ENCODE assay signal across 25 cellular contexts in genomic region chr2:222300725-222301295, GRCh38. TPM values are rescaled to one million over a fixed set of nuclear protein-coding genes. Genes with fewer than 3 reads are reported as not detected.
DNase-seq lines count a peak whose midpoint lies in the region; ATAC-seq and TF ChIP-seq lines count a peak whose summit lies in the region.
"Had no signal": no experiment of that assay in that cellular context is flagged by ENCODE, and none has a peak within 500 bp of the region (broad histone marks: within the 10 kb centered on the region; RNA-seq: fewer than 3 reads in every experiment).

No MANE protein-coding gene starts in this region.

- H3K4me3 ChIP-seq in GM23338 (peak overlapping the region; percentile 34; the same call in 1 of the 2 replicates), PC-9 (no peak overlapping the region), endodermal cell (ENCODE audit: low read length) (no peak overlapping the region), aorta (ENCODE audit: low read length in 2 of 2) (no peak overlapping the region), psoas muscle (no peak overlapping the region)
- H3K4me3 ChIP-seq: cardiac muscle cell, heart left ventricle, transverse colon had no signal

- peak overlapping the region; percentile 78; the same call in 1 of the 2 replicates for H3K4me2 ChIP-seq in GM23338
- no peak overlapping the region for H3K4me2 ChIP-seq in PC-9

- H3K9me3 Mint-ChIP-seq in GM23338 (peaks cover 5% of the 10 kb centered on the region; the same call in 2 of the 3 replicates), endodermal cell (peaks cover 3% of the 10 kb centered on the region), neural crest cell (no peaks in the 10 kb centered on the region)
- no peaks in the 10 kb centered on the region for H3K9me3 Mint-ChIP-seq in activated CD4-positive, alpha-beta T cell treated with anti-CD3 and anti-CD28 coated beads for 36 hours (ENCODE audit: low read depth)

- H3K36me3 Mint-ChIP-seq in GM23338 (ENCODE audit: low read depth), result no peaks in the 10 kb centered on the region; the same call in 2 of the 3 replicates
- H3K36me3 Mint-ChIP-seq in endodermal cell (ENCODE audit: low read depth), result no peaks in the 10 kb centered on the region
- peaks cover 13% of the 10 kb centered on the region for H3K36me3 Mint-ChIP-seq in neural crest cell (ENCODE audit: low read depth)
- peaks cover 4% of the 10 kb centered on the region for H3K36me3 Mint-ChIP-seq in activated CD4-positive, alpha-beta T cell treated with anti-CD3 and anti-CD28 coated beads for 36 hours (ENCODE audit: low read depth)
- H3K36me3 Mint-ChIP-seq: T-cell had no signal

- intact Hi-C loops in PC-9 (cut with micrococcal nuclease; ENCODE audit: unreplicated experiment), result no loop called here
- intact Hi-C loops in aorta (cut with DNase I), result no loop called here
- intact Hi-C loops in psoas muscle (cut with DNase I), result loop anchor here in 1 of 2 donors (5.0 kb wide), 1 partner anchor 239 kb away; no protein-coding TSS in a partner anchor
- intact Hi-C loops in activated CD4-positive, alpha-beta T cell treated with anti-CD3 and anti-CD28 coated beads for 36 hours (cut with DNase I, micrococcal nuclease), result loop anchor here in 1 of 2 experiments (5.0 kb wide), 1 partner anchor 244 kb away; no protein-coding TSS in a partner anchor

- H3K27ac Mint-ChIP-seq in GM23338 (no peak overlapping the region), endodermal cell (no peak overlapping the region), neural crest cell (ENCODE audit: unreplicated experiment) (no peak overlapping the region)
- H3K27ac Mint-ChIP-seq in activated CD4-positive, alpha-beta T cell treated with anti-CD3 and anti-CD28 coated beads for 36 hours, result no peak overlapping the region
- H3K27ac Mint-ChIP-seq: activated T-helper 2 cell treated with anti-CD3 and anti-CD28 coated beads, Interferon-gamma antibody, Interleukin-2, Interleukin-4, amounts not matched to agents 10 μg/mL and 5 μg/mL and 100 μg/mL, durations not matched to agents 14 hours and 24 hours and 36 hours; stimulated activated naive CD8-positive, alpha-beta T cell treated with anti-CD3 and anti-CD28 coated beads, Interleukin-15, amount 100 ng/mL, for 72 hours; T-cell had no signal

- no peaks in the 10 kb centered on the region for H3K9me3 ChIP-seq in PC-9 (ENCODE audit: insufficient read depth, low read depth)
- no peaks in the 10 kb centered on the region for H3K9me3 ChIP-seq in endodermal cell (ENCODE audit: control insufficient read depth, low read length)
- peaks cover 2% of the 10 kb centered on the region for H3K9me3 ChIP-seq in aorta (ENCODE audit: control insufficient read depth, low read length)
- H3K9me3 ChIP-seq in psoas muscle, result no peaks in the 10 kb centered on the region
- H3K9me3 ChIP-seq: heart left ventricle, transverse colon had no signal

- DNase-seq in GM23338 (ENCODE audit: low spot score) (peak; percentile 69), PC-9 (no peak), endodermal cell (peak; percentile 79), neural crest cell (ENCODE audit: low read depth, low spot score) (peak; percentile 36), aorta (no peak), psoas muscle (no peak), RWPE1 (ENCODE audit: low spot score) (no peak)
- DNase-seq in activated CD4-positive, alpha-beta T cell treated with anti-CD3 and anti-CD28 coated beads for 36 hours, result no peak
- DNase-seq: activated CD4-positive, alpha-beta T cell treated with anti-CD3 and anti-CD28 coated beads, Interleukin-2, amount 50 U/mL, for 1 hour; CD8-positive, alpha-beta memory T cell; dermis blood vessel endothelial cell; heart left ventricle; left ventricle myocardium superior; NCI-H1048; NCI-H1930; SHP77 treated with DMSO at 0.1 percent for 48 hours; stimulated activated CD4-positive, alpha-beta T cell treated with anti-CD3 and anti-CD28 coated beads, Interleukin-4, amount 100 ng/mL, for 4 hours; stimulated activated naive CD8-positive, alpha-beta T cell treated with anti-CD3 and anti-CD28 coated beads, Interleukin-15, amount 100 ng/mL, for 72 hours; T-cell; transverse colon had no signal

- H3F3A ChIP-seq in GM23338 (replicated peaks; ENCODE audit: low read depth) (peaks cover 49% of the 10 kb centered on the region), PC-9 (ENCODE audit: insufficient read depth, low read depth) (no peaks in the 10 kb centered on the region)

- peak overlapping the region; percentile 30; the same call in 2 of the 3 replicates for H3K4me3 Mint-ChIP-seq in GM23338
- H3K4me3 Mint-ChIP-seq in endodermal cell, result peak overlapping the region; percentile 14
- H3K4me3 Mint-ChIP-seq in neural crest cell, result peak overlapping the region; percentile 87
- H3K4me3 Mint-ChIP-seq in activated CD4-positive, alpha-beta T cell treated with anti-CD3 and anti-CD28 coated beads for 36 hours, result no peak overlapping the region
- H3K4me3 Mint-ChIP-seq: stimulated activated naive CD8-positive, alpha-beta T cell treated with anti-CD3 and anti-CD28 coated beads, Interleukin-15, amount 100 ng/mL, for 72 hours; T-cell had no signal

- H3K27me3 Mint-ChIP-seq in GM23338 (ENCODE audit: insufficient read depth, low read depth, poor library complexity) (peaks cover 100% of the 10 kb centered on the region), endodermal cell (ENCODE audit: insufficient read depth) (peaks cover 100% of the 10 kb centered on the region), neural crest cell (ENCODE audit: low read depth) (peaks cover 99% of the 10 kb centered on the region)
- H3K27me3 Mint-ChIP-seq in activated CD4-positive, alpha-beta T cell treated with anti-CD3 and anti-CD28 coated beads for 36 hours, result peaks cover 88% of the 10 kb centered on the region

- H3K79me2 ChIP-seq in GM23338 (replicated peaks; ENCODE audit: insufficient read depth) (no peaks in the 10 kb centered on the region), PC-9 (ENCODE audit: low read depth) (no peaks in the 10 kb centered on the region)

- peaks cover 76% of the 10 kb centered on the region for H3K4me1 ChIP-seq in GM23338 (ENCODE audit: insufficient read depth)
- no peaks in the 10 kb centered on the region for H3K4me1 ChIP-seq in PC-9 (replicated peaks; ENCODE audit: insufficient read depth)
- peaks cover 3% of the 10 kb centered on the region for H3K4me1 ChIP-seq in endodermal cell (ENCODE audit: control insufficient read depth, insufficient read depth, low read length)
- no peaks in the 10 kb centered on the region for H3K4me1 ChIP-seq in aorta (ENCODE audit: control insufficient read depth in 1 of 2, insufficient read depth in 2 of 2, low read length in 2 of 2)
- H3K4me1 ChIP-seq in psoas muscle, result peaks cover 10% of the 10 kb centered on the region

- peaks cover 100% of the 10 kb centered on the region for H3K27me3 ChIP-seq in GM23338 (ENCODE audit: insufficient read depth)
- H3K27me3 ChIP-seq in PC-9 (ENCODE audit: insufficient read depth, low read depth), result peaks cover 82% of the 10 kb centered on the region
- peaks cover 100% of the 10 kb centered on the region for H3K27me3 ChIP-seq in endodermal cell (ENCODE audit: control insufficient read depth, insufficient read depth, low read length, poor library complexity, severe bottlenecking)
- H3K27me3 ChIP-seq in aorta (ENCODE audit: control insufficient read depth in 1 of 2, insufficient read depth in 2 of 2, low read length in 1 of 2), result no peaks in the 10 kb centered on the region
- peaks cover 0 to 74% (median 37%) of the 10 kb centered on the region in 3 donors for H3K27me3 ChIP-seq in psoas muscle (ENCODE audit: insufficient read depth in 3 of 3, low read length in 2 of 3)

- no peaks in the 10 kb centered on the region for H3K9me2 ChIP-seq in GM23338 (ENCODE audit: insufficient read depth)
- H3K9me2 ChIP-seq in PC-9 (ENCODE audit: insufficient read depth), result no peaks in the 10 kb centered on the region

- BruUV-seq in PC-9 (replicated peaks; lab: Mats Ljungman, UMichigan), result no TSS peak

- 2 to 3% methylated on average over 15 to 22 of the region's 22 CpGs for WGBS in endodermal cell (ENCODE audit: insufficient coverage in 1 of 2, insufficient read length in 1 of 2), 2 experiments
- 11% methylated on average over 22 of the region's 22 CpGs for WGBS in aorta, 2 donors
- WGBS in psoas muscle, 3 donors, result 44 to 56% (median 53%) methylated on average over 22 of the region's 22 CpGs

- ATAC-seq in GM23338 (no peak; the same call in 2 of the 3 replicates), aorta (ENCODE audit: low FRiP score) (no peak), psoas muscle (no peak)
- no peak for ATAC-seq in activated CD4-positive, alpha-beta T cell treated with anti-CD3 and anti-CD28 coated beads for 36 hours
- ATAC-seq: heart left ventricle; left ventricle myocardium superior; stimulated activated naive CD8-positive, alpha-beta T cell treated with anti-CD3 and anti-CD28 coated beads, Interleukin-15, amount 100 ng/mL, for 72 hours; T-cell had no signal

- H3K9ac ChIP-seq in endodermal cell (ENCODE audit: extremely low read depth, low read length, poor library complexity, severe bottlenecking), result no peak overlapping the region

- H4K20me1 ChIP-seq in GM23338 (replicated peaks; ENCODE audit: insufficient read depth) (peaks cover 63% of the 10 kb centered on the region), PC-9 (ENCODE audit: insufficient read depth) (no peaks in the 10 kb centered on the region)

- no peak overlapping the region for H2AFZ ChIP-seq in GM23338
- 0 out of 2 replicates have a peak overlapping the region, but pooled peaks have one; percentile 23 for H2AFZ ChIP-seq in PC-9

- H3K4me1 Mint-ChIP-seq in GM23338, result peaks cover 82% of the 10 kb centered on the region
- H3K4me1 Mint-ChIP-seq in endodermal cell, result peaks cover 49% of the 10 kb centered on the region
- peaks cover 77% of the 10 kb centered on the region for H3K4me1 Mint-ChIP-seq in neural crest cell
- H3K4me1 Mint-ChIP-seq in activated CD4-positive, alpha-beta T cell treated with anti-CD3 and anti-CD28 coated beads for 36 hours, result peaks cover 39% of the 10 kb centered on the region

- H3K36me3 ChIP-seq in GM23338 (ENCODE audit: insufficient read depth), result no peaks in the 10 kb centered on the region
- no peaks in the 10 kb centered on the region for H3K36me3 ChIP-seq in PC-9 (ENCODE audit: low read depth)
- H3K36me3 ChIP-seq in endodermal cell (ENCODE audit: control insufficient read depth, insufficient read depth, low read length), result no peaks in the 10 kb centered on the region
- no peaks in the 10 kb centered on the region for H3K36me3 ChIP-seq in aorta (ENCODE audit: control insufficient read depth in 1 of 2, insufficient read depth in 2 of 2, low read length in 1 of 2)
- H3K36me3 ChIP-seq in psoas muscle (ENCODE audit: insufficient read depth in 1 of 2, low read depth in 1 of 2), result peaks cover 0 to 11% of the 10 kb centered on the region in 2 donors
- H3K36me3 ChIP-seq: cardiac muscle cell, heart left ventricle, transverse colon had no signal

- no peak for TF ChIP-seq CTCF in GM23338 (conservative IDR thresholded peaks at IDR 0.05; ENCODE audit: low read depth in 2 of 2)
- TF ChIP-seq CTCF in PC-9 (conservative IDR thresholded peaks at IDR 0.05), result no peak
- TF ChIP-seq CTCF in endodermal cell (conservative IDR thresholded peaks at IDR 0.05), result no peak
- no peak for TF ChIP-seq CTCF in neural crest cell (conservative IDR thresholded peaks at IDR 0.05)
- TF ChIP-seq CTCF in psoas muscle (IDR thresholded peaks at IDR 0.05), result no peak
- no peak for TF ChIP-seq CTCF in RWPE1 (conservative IDR thresholded peaks at IDR 0.05; ENCODE audit: low read depth)

- POLR2A ChIA-PET in PC-9 (lab: Charles Lee; ENCODE audit: unreplicated experiment), result no interaction called here
- POLR2A ChIA-PET in RWPE1 (lab: Yijun Ruan, JAX; ENCODE audit: low non-redundant PET), result no interaction called here
- POLR2A ChIA-PET in activated CD4-positive, alpha-beta T cell treated with anti-CD3 and anti-CD28 coated beads for 36 hours (lab: Charles Lee), result no interaction called here

- no peak overlapping the region for H3K27ac ChIP-seq in GM23338 (ENCODE audit: low read depth)
- H3K27ac ChIP-seq in PC-9, result no peak overlapping the region
- peak overlapping the region; percentile 92 for H3K27ac ChIP-seq in endodermal cell (ENCODE audit: low read depth, low read length)
- no peak overlapping the region for H3K27ac ChIP-seq in aorta (ENCODE audit: low read depth in 1 of 2, low read length in 2 of 2)
- H3K27ac ChIP-seq in psoas muscle, result no peak overlapping the region
- H3K27ac ChIP-seq in RWPE1, result no peak overlapping the region
- H3K27ac ChIP-seq: cardiac muscle cell, heart left ventricle, transverse colon had no signal

- CTCF ChIA-PET in PC-9 (lab: Charles Lee), result no interaction called here
- CTCF ChIA-PET in RWPE1 (lab: Yijun Ruan, JAX), result interaction anchor here (0.6 kb wide), 1 partner anchor 388 kb away, joined by 3 read pairs; no protein-coding TSS in a partner anchor
- CTCF ChIA-PET in activated CD4-positive, alpha-beta T cell treated with anti-CD3 and anti-CD28 coated beads for 36 hours (lab: Charles Lee), result interaction anchor here (1.2 kb wide), 2 partner anchors 9 to 22 kb away, joined by 3 read pairs; no protein-coding TSS in a partner anchor

RNA-seq across cellular contexts. Expression of gene PAX3, which starts 2.0 kb away (rescaled TPM):
- total RNA-seq in GM23338 (2014; rRNA removed; shearing (Covaris generic)), result not detected in 2 replicates
- polyA plus RNA-seq in GM23338 (2016; fragmentation: Nextera tagmentation; extraction: Ambion mirVana) (not detected in 2 replicates), aorta (not detected), psoas muscle (1 to 10 TPM in 2 of 3 donors, under 1 TPM in 1; 0.26 to 2.8 (median 1.9) TPM)
- total RNA-seq in PC-9 (2021) (not detected in 2 replicates), endodermal cell (not detected), neural crest cell (52.1 and 52.2 TPM in 2 replicates), aorta (under 1 TPM in 1 of 2 donors, not detected in 1; 0.60 TPM), psoas muscle (10 to 100 TPM in 2 of 4 donors, 1 to 10 TPM in 2; 6.9 to 20.5 (median 13.3) TPM)
- polyA plus RNA-seq in endodermal cell (2013, experiment 1 of 2), result 89.3 TPM
- 69.3 TPM for polyA plus RNA-seq in endodermal cell (2013, experiment 2 of 2)
- not detected for total RNA-seq in activated CD4-positive, alpha-beta T cell treated with anti-CD3 and anti-CD28 coated beads for 36 hours
- total RNA-seq: activated T-helper 2 cell treated with anti-CD3 and anti-CD28 coated beads, Interferon-gamma antibody, Interleukin-2, Interleukin-4, amounts not matched to agents 10 μg/mL and 5 μg/mL and 100 μg/mL, durations not matched to agents 14 hours and 24 hours and 36 hours; CD8-positive, alpha-beta memory T cell; dermis blood vessel endothelial cell; HT1080; left ventricle myocardium superior; omental fat pad; renal cortical epithelial cell; T-cell; transverse colon had no signal
- polyA plus RNA-seq: CD8-positive, alpha-beta memory T cell; heart left ventricle had no signal

Comparison
In these comparisons a context has a peak if more than half of its experiments do, and no peak if none do; other contexts are left out.
1. DNase-seq: peak in GM23338 (single experiment), endodermal cell (single experiment) and neural crest cell (single experiment); none in PC-9 (0 of 2), aorta (0 of 2), psoas muscle (0 of 2), RWPE1 (single experiment) and activated CD4-positive, alpha-beta T cell treated with anti-CD3 and anti-CD28 coated beads for 36 hours (single experiment).